25 cellular contexts compared by ENCODE assay signal in genomic region chr9:124348363-124348762, GRCh38.
"Had no signal": no experiment of that assay in that cellular context is flagged by ENCODE, and none has a peak within 500 bp of the region (broad histone marks: within the 10 kb centered on the region; RNA-seq: fewer than 3 reads in every experiment).

No MANE protein-coding gene starts in this region.

- H3K27ac Mint-ChIP-seq: activated CD4-positive, alpha-beta T cell treated with anti-CD3 and anti-CD28 coated beads, Interleukin-2, amount 10 ng/mL, durations not matched to agents 7 days and 5 days; activated naive CD8-positive, alpha-beta T cell treated with anti-CD3 and anti-CD28 coated beads for 36 hours; nephron; T-helper 2 cell treated with Interferon-gamma antibody and Interleukin-4, amounts not matched to agents 5 μg/mL and 100 μg/mL, for 36 hours had no signal

- H3K27me3 Mint-ChIP-seq: activated CD4-positive, alpha-beta T cell treated with anti-CD3 and anti-CD28 coated beads, Interleukin-2, amount 10 ng/mL, durations not matched to agents 7 days and 5 days; activated naive CD8-positive, alpha-beta T cell treated with anti-CD3 and anti-CD28 coated beads for 36 hours had no signal

- H3K4me3 ChIP-seq: esophagus squamous epithelium, gastrocnemius medialis, left ventricle myocardium inferior, smooth muscle cell, testis, uterus had no signal

- H3K27me3 ChIP-seq: esophagus squamous epithelium, gastrocnemius medialis, testis, uterus had no signal

- H3K4me1 Mint-ChIP-seq: activated CD4-positive, alpha-beta T cell treated with anti-CD3 and anti-CD28 coated beads, Interleukin-2, amount 10 ng/mL, durations not matched to agents 7 days and 5 days; activated naive CD8-positive, alpha-beta T cell treated with anti-CD3 and anti-CD28 coated beads for 36 hours had no signal

- H3K4me3 Mint-ChIP-seq: activated CD4-positive, alpha-beta T cell treated with anti-CD3 and anti-CD28 coated beads, Interleukin-2, amount 10 ng/mL, durations not matched to agents 7 days and 5 days; activated naive CD8-positive, alpha-beta T cell treated with anti-CD3 and anti-CD28 coated beads for 36 hours; activated T-cell treated with anti-CD3 and anti-CD28 coated beads, Interleukin-2, amount 50 U/mL, for 4 hours; nephron; T-helper 2 cell treated with Interferon-gamma antibody and Interleukin-4, amounts not matched to agents 5 μg/mL and 100 μg/mL, for 36 hours had no signal

- ATAC-seq: activated T-cell treated with anti-CD3 and anti-CD28 coated beads, Interleukin-2, amount 50 U/mL, for 4 hours; gastrocnemius medialis; sciatic nerve had no signal

- H3K36me3 ChIP-seq: uterus had no signal

- H3K9me3 Mint-ChIP-seq: activated CD4-positive, alpha-beta T cell treated with anti-CD3 and anti-CD28 coated beads, Interleukin-2, amount 10 ng/mL, durations not matched to agents 7 days and 5 days; activated naive CD8-positive, alpha-beta T cell treated with anti-CD3 and anti-CD28 coated beads for 36 hours; activated T-cell treated with anti-CD3 and anti-CD28 coated beads, Interleukin-2, amount 50 U/mL, for 4 hours; nephron; T-helper 2 cell treated with Interferon-gamma antibody and Interleukin-4, amounts not matched to agents 5 μg/mL and 100 μg/mL, for 36 hours had no signal

- H3K27ac ChIP-seq: esophagus squamous epithelium, gastrocnemius medialis, left ventricle myocardium inferior, testis, uterus, VCaP had no signal

- H3K9me3 ChIP-seq: esophagus squamous epithelium, gastrocnemius medialis, left ventricle myocardium inferior, testis, uterus had no signal

- DNase-seq: activated CD4-positive, alpha-beta T cell treated with anti-CD3 and anti-CD28 coated beads, Interleukin-2, amount 10 ng/mL, durations not matched to agents 7 days and 5 days; activated CD4-positive, CD25-positive, alpha-beta regulatory T cell treated with anti-CD3 and anti-CD28 coated beads, Interleukin-2, amount 50 U/mL, for 72 hours; activated CD8-positive, alpha-beta memory T cell treated with anti-CD3 and anti-CD28 coated beads, Interleukin-2, amount 50 U/mL, for 4 hours; activated naive CD4-positive, alpha-beta T cell treated with Interleukin-2 at 50 U/mL for 16 hours; activated naive CD8-positive, alpha-beta T cell treated with anti-CD3 and anti-CD28 coated beads for 36 hours; activated T-cell treated with anti-CD3 and anti-CD28 coated beads, Interleukin-2, amount 50 U/mL, for 4 hours; central memory CD4-positive, alpha-beta T cell; effector memory CD4-positive, alpha-beta T cell; esophagus squamous epithelium; gastrocnemius medialis; hippocampal formation; midbrain; nucleus accumbens; stimulated activated CD4-positive, alpha-beta T cell treated with anti-CD3 and anti-CD28 coated beads, Interleukin-15, amount 100 ng/mL, for 24 hours; stimulated activated CD8-positive, alpha-beta memory T cell treated with anti-CD3 and anti-CD28 coated beads, Interleukin-4, amount 100 ng/mL, for 48 hours; stimulated activated naive CD4-positive, alpha-beta T cell; testis; trophoblast cell; uterus had no signal
